ENCODE assay signal across 22 cellular contexts in genomic region chr3:184795493-184796198, GRCh38. TPM values are rescaled to one million over a fixed set of nuclear protein-coding genes. Genes with fewer than 3 reads are reported as not detected.
A peak's percentile ranks its signal among the peaks of the same experiment; 100 is the strongest.
DNase-seq lines count a peak whose midpoint lies in the region; ATAC-seq and TF ChIP-seq lines count a peak whose summit lies in the region.
"Had no signal": no experiment of that assay in that cellular context is flagged by ENCODE, and none has a peak within 500 bp of the region (broad histone marks: within the 10 kb centered on the region; RNA-seq: fewer than 3 reads in every experiment).

No MANE protein-coding gene starts in this region.

- POLR2A ChIA-PET in activated CD4-positive, alpha-beta T cell treated with anti-CD3 and anti-CD28 coated beads, Interleukin-2, amount 10 ng/mL, durations not matched to agents 7 days and 5 days (lab: Charles Lee) = no interaction called here

- ATAC-seq in esophagus mucosa = no peak
- ATAC-seq: A549 had no signal

- peaks cover 5% of the 10 kb centered on the region for H3K9me3 ChIP-seq in endodermal cell (ENCODE audit: control insufficient read depth, low read length)
- H3K9me3 ChIP-seq: A549, neutrophil, sigmoid colon had no signal

- peak; percentile 35 for DNase-seq in NCI-H82 (lab: John Stamatoyannopoulos, UW)
- no peak for DNase-seq in NCI-H82 treated with DMSO at 0.1 percent for 48 hours (lab: John Stamatoyannopoulos, UW; ENCODE audit: unreplicated experiment)
- DNase-seq in NCI-H2227 (lab: John Stamatoyannopoulos, UW; ENCODE audit: unreplicated experiment) = peak; percentile 73
- DNase-seq in endodermal cell = peak; percentile 70
- peak; percentile 34 for DNase-seq in retina
- DNase-seq in activated CD4-positive, alpha-beta T cell treated with anti-CD3 and anti-CD28 coated beads, Interleukin-2, amount 10 ng/mL, durations not matched to agents 7 days and 5 days = no peak
- DNase-seq in Calu3 = no peak
- DNase-seq: activated CD4-positive, CD25-positive, alpha-beta regulatory T cell; head of caudate nucleus; HFFc6; kidney; NCI-H2081; NCI-H774; sigmoid colon; stimulated activated CD4-positive, alpha-beta T cell treated with anti-CD3 and anti-CD28 coated beads, Interleukin-1b, Interleukin-23, amount 100 ng/mL, for 48 hours had no signal

- H3K9ac ChIP-seq in endodermal cell (ENCODE audit: extremely low read depth, low read length, poor library complexity, severe bottlenecking) = no peak overlapping the region

- no peak for TF ChIP-seq CTCF in endodermal cell (conservative IDR thresholded peaks at IDR 0.05)
- TF ChIP-seq CTCF in Calu3 (IDR thresholded peaks at IDR 0.05; ENCODE audit: unreplicated experiment) = no peak

- BruUV-seq in Calu3 (replicated peaks; lab: Mats Ljungman, UMichigan) = no TSS peak

- H3K27ac ChIP-seq in endodermal cell (ENCODE audit: low read depth, low read length) = no peak overlapping the region
- H3K27ac ChIP-seq: A549, neutrophil, sigmoid colon had no signal

- H3K9me3 Mint-ChIP-seq in endodermal cell (peaks cover 6% of the 10 kb centered on the region), Calu3 (ENCODE audit: low read depth, unreplicated experiment) (no peaks in the 10 kb centered on the region)
- H3K9me3 Mint-ChIP-seq in activated CD4-positive, alpha-beta T cell treated with anti-CD3 and anti-CD28 coated beads, Interleukin-2, amount 10 ng/mL, durations not matched to agents 7 days and 5 days = peaks cover 3% of the 10 kb centered on the region
- H3K9me3 Mint-ChIP-seq: activated T-helper 2 cell treated with anti-CD3 and anti-CD28 coated beads, Interferon-gamma antibody, Interleukin-2, Interleukin-4, amounts not matched to agents 10 μg/mL and 5 μg/mL and 100 μg/mL, durations not matched to agents 14 hours and 24 hours and 36 hours; T-helper 1 cell treated with Interleukin-12 subunit alpha and Interleukin-12 subunit beta and Interleukin-4 antibody, amounts not matched to agents 30 μg/mL and 1 μg/mL, for 36 hours had no signal

- H3K36me3 ChIP-seq in endodermal cell (ENCODE audit: control insufficient read depth, insufficient read depth, low read length) = no peaks in the 10 kb centered on the region
- H3K36me3 ChIP-seq: neutrophil, sigmoid colon had no signal

- peaks cover 9% of the 10 kb centered on the region for H3K4me1 ChIP-seq in endodermal cell (ENCODE audit: control insufficient read depth, insufficient read depth, low read length)
- H3K4me1 ChIP-seq: A549, sigmoid colon had no signal

- H3K27ac Mint-ChIP-seq in endodermal cell (peak overlapping the region; percentile 31), Calu3 (ENCODE audit: unreplicated experiment) (no peak overlapping the region)
- no peak overlapping the region for H3K27ac Mint-ChIP-seq in activated CD4-positive, alpha-beta T cell treated with anti-CD3 and anti-CD28 coated beads, Interleukin-2, amount 10 ng/mL, durations not matched to agents 7 days and 5 days
- H3K27ac Mint-ChIP-seq: activated T-helper 2 cell treated with anti-CD3 and anti-CD28 coated beads, Interferon-gamma antibody, Interleukin-2, Interleukin-4, amounts not matched to agents 10 μg/mL and 5 μg/mL and 100 μg/mL, durations not matched to agents 14 hours and 24 hours and 36 hours; HFFc6; mesothelial cell of epicardium; T-helper 1 cell treated with Interleukin-12 subunit alpha and Interleukin-12 subunit beta and Interleukin-4 antibody, amounts not matched to agents 30 μg/mL and 1 μg/mL, for 36 hours had no signal

- H3K27me3 Mint-ChIP-seq in endodermal cell (ENCODE audit: insufficient read depth) (no peaks in the 10 kb centered on the region), Calu3 (ENCODE audit: unreplicated experiment) (peaks cover 24% of the 10 kb centered on the region)
- peaks cover 32% of the 10 kb centered on the region for H3K27me3 Mint-ChIP-seq in activated CD4-positive, alpha-beta T cell treated with anti-CD3 and anti-CD28 coated beads, Interleukin-2, amount 10 ng/mL, durations not matched to agents 7 days and 5 days

- 69% methylated on average over 5 of the region's 5 CpGs; no CpG with 5 or more reads in 1 of the 2 experiments for WGBS in endodermal cell (ENCODE audit: insufficient coverage in 1 of 2, insufficient read length in 1 of 2), 2 experiments

- no peaks in the 10 kb centered on the region for H3K27me3 ChIP-seq in endodermal cell (ENCODE audit: control insufficient read depth, insufficient read depth, low read length, poor library complexity, severe bottlenecking)

- intact Hi-C loops in Calu3 (cut with micrococcal nuclease; ENCODE audit: unreplicated experiment) = no loop called here

- H3K4me1 Mint-ChIP-seq in endodermal cell (peaks cover 37% of the 10 kb centered on the region), Calu3 (ENCODE audit: low read depth, unreplicated experiment) (peaks cover 22% of the 10 kb centered on the region)
- no peaks in the 10 kb centered on the region for H3K4me1 Mint-ChIP-seq in activated CD4-positive, alpha-beta T cell treated with anti-CD3 and anti-CD28 coated beads, Interleukin-2, amount 10 ng/mL, durations not matched to agents 7 days and 5 days

- no peak overlapping the region for H3K4me3 ChIP-seq in endodermal cell (ENCODE audit: low read length)
- H3K4me3 ChIP-seq: A549, sigmoid colon had no signal

- H3K4me3 Mint-ChIP-seq in endodermal cell (no peak overlapping the region), Calu3 (ENCODE audit: low read depth, unreplicated experiment) (no peak overlapping the region)
- H3K4me3 Mint-ChIP-seq in activated CD4-positive, alpha-beta T cell treated with anti-CD3 and anti-CD28 coated beads, Interleukin-2, amount 10 ng/mL, durations not matched to agents 7 days and 5 days = no peak overlapping the region
- H3K4me3 Mint-ChIP-seq: HFFc6; mesothelial cell of epicardium; T-helper 1 cell treated with Interleukin-12 subunit alpha and Interleukin-12 subunit beta and Interleukin-4 antibody, amounts not matched to agents 30 μg/mL and 1 μg/mL, for 36 hours had no signal

- H3K36me3 Mint-ChIP-seq in endodermal cell (ENCODE audit: low read depth) = no peaks in the 10 kb centered on the region
- no peaks in the 10 kb centered on the region for H3K36me3 Mint-ChIP-seq in activated CD4-positive, alpha-beta T cell treated with anti-CD3 and anti-CD28 coated beads, Interleukin-2, amount 10 ng/mL, durations not matched to agents 7 days and 5 days (ENCODE audit: low read depth)
- peaks cover 5% of the 10 kb centered on the region for H3K36me3 Mint-ChIP-seq in Calu3 (ENCODE audit: insufficient read depth, unreplicated experiment)
- H3K36me3 Mint-ChIP-seq: CD14-positive monocyte, mesothelial cell of epicardium had no signal

- CTCF ChIA-PET in activated CD4-positive, alpha-beta T cell treated with anti-CD3 and anti-CD28 coated beads, Interleukin-2, amount 10 ng/mL, durations not matched to agents 7 days and 5 days (lab: Charles Lee) = no interaction called here
- CTCF ChIA-PET in Calu3 (lab: Charles Lee) = no interaction called here

RNA-seq across cellular contexts. Expression of gene VPS8, which starts 16.3 kb away (rescaled TPM):
- total RNA-seq in endodermal cell (10 to 100 TPM; 49.7 to 70.0 TPM), esophagus mucosa (30.4 TPM), Calu3 (2022) (62.5 and 72.8 TPM in 2 replicates)
- 29.2 TPM for polyA plus RNA-seq in endodermal cell (2013, experiment 1 of 2)
- 33.5 TPM for polyA plus RNA-seq in endodermal cell (2013, experiment 2 of 2)
- total RNA-seq in activated CD4-positive, alpha-beta T cell treated with anti-CD3 and anti-CD28 coated beads, Interleukin-2, amount 10 ng/mL, durations not matched to agents 7 days and 5 days = 10 to 100 TPM; 63.0 to 69.3 TPM

Comparison
In these comparisons a context has a peak if more than half of its experiments do, and no peak if none do; other contexts are left out.
1. DNase-seq: peak in NCI-H82 (single experiment), NCI-H2227 (single experiment), endodermal cell (single experiment) and retina (single experiment); none in NCI-H82 treated with DMSO at 0.1 percent for 48 hours (single experiment), activated CD4-positive, alpha-beta T cell treated with anti-CD3 and anti-CD28 coated beads, Interleukin-2, amount 10 ng/mL, durations not matched to agents 7 days and 5 days (single experiment) and Calu3 (single experiment).